In genomic region chr13:90412980-90413379, GRCh38 we compare ENCODE assay signal across 14 cellular contexts.
DNase-seq lines count a peak whose midpoint lies in the region; ATAC-seq, FAIRE-seq and TF ChIP-seq lines count a peak whose summit lies in the region.
"Had no signal": no experiment of that assay in that cellular context is flagged by ENCODE, and none has a peak within 500 bp of the region (broad histone marks: within the 10 kb centered on the region; RNA-seq: fewer than 3 reads in every experiment).

No MANE protein-coding gene starts in this region.

- no peak overlapping the region for H3K9ac ChIP-seq in SK-N-SH
- no peak overlapping the region for H3K9ac ChIP-seq in IMR-90 (ENCODE audit: low read depth, low read length)
- no peak overlapping the region for H3K9ac ChIP-seq in K562 (ENCODE audit: insufficient read depth in 1 of 2, low read depth in 2 of 2, low read length in 2 of 2)
- H3K9ac ChIP-seq: BLaER1 had no signal

- CTCF ChIA-PET in SK-N-SH (lab: Yijun Ruan, JAX) (no interaction called here), IMR-90 (lab: Yijun Ruan, JAX) (no interaction called here), K562 (lab: Yijun Ruan, JAX; ENCODE audit: low intra/inter-chr PET ratio) (no interaction called here)

- no peak overlapping the region for H3K14ac ChIP-seq in IMR-90 (replicated peaks; ENCODE audit: low read depth, low read length)

- H3K36me3 ChIP-seq in SK-N-SH (replicated peaks in 1 of 2; ENCODE audit: control insufficient read depth in 1 of 2, insufficient read depth in 2 of 2, low read length in 1 of 2) (no peaks in the 10 kb centered on the region), IMR-90 (ENCODE audit: control insufficient read depth, insufficient read depth, low read length) (no peaks in the 10 kb centered on the region), K562 (ENCODE audit: control insufficient read depth, insufficient read depth, low read length) (no peaks in the 10 kb centered on the region), osteoblast (ENCODE audit: insufficient read depth, low read length) (no peaks in the 10 kb centered on the region)
- H3K36me3 ChIP-seq: BLaER1 had no signal

- DNase-seq in SK-N-SH (no peak), IMR-90 (no peak), K562 (ENCODE audit: extremely low read depth in 1 of 4, low spot score in 3 of 4) (no peak), osteoblast (ENCODE audit: insufficient read length, low spot score, missing footprints) (no peak), GM03348 (ENCODE audit: low spot score) (no peak), GM19240 (ENCODE audit: insufficient read length, low spot score) (no peak)
- DNase-seq: AML-193, H7 had no signal

- in situ Hi-C loops in IMR-90 (cut with MboI; ENCODE audit: low sequenced_read_pairs), result no loop called here
- in situ Hi-C loops in K562 (cut with MboI), result no loop called here

- FAIRE-seq in K562 (lab: Jason Lieb, UNC), result no peak
- FAIRE-seq: GM12878, HepG2 had no signal

- dilution Hi-C loops in IMR-90 (cut with HindIII; ENCODE audit: low sequenced_read_pairs, unreplicated experiment), result no loop called here

- no peaks in the 10 kb centered on the region for H3K79me1 ChIP-seq in IMR-90 (ENCODE audit: low read depth in 1 of 2, low read length in 2 of 2)

- no peak overlapping the region for H4K8ac ChIP-seq in IMR-90 (ENCODE audit: low read depth in 2 of 2, low read length in 2 of 2)

- H2AFZ ChIP-seq in SK-N-SH (ENCODE audit: low read depth) (0 out of 2 replicates have a peak overlapping the region, but pooled peaks have one; percentile 13), IMR-90 (replicated peaks; ENCODE audit: low read length, poor library complexity) (peak overlapping the region; percentile 65), K562 (ENCODE audit: low read depth, low read length) (no peak overlapping the region), osteoblast (ENCODE audit: low read length) (peak overlapping the region; percentile 76)

- H3K4ac ChIP-seq in IMR-90 (ENCODE audit: low read depth, low read length), result no peak overlapping the region

- no peaks in the 10 kb centered on the region for H3K9me1 ChIP-seq in IMR-90 (ENCODE audit: insufficient read depth, low read length)
- no peaks in the 10 kb centered on the region for H3K9me1 ChIP-seq in K562 (ENCODE audit: control insufficient read depth, insufficient read depth, low read length)

- H2BK15ac ChIP-seq in IMR-90 (ENCODE audit: low read depth, low read length), result 0 out of 3 replicates have a peak overlapping the region, but pooled peaks have one; percentile 4

- no peak overlapping the region for H3K4me2 ChIP-seq in SK-N-SH
- no peak overlapping the region for H3K4me2 ChIP-seq in IMR-90 (ENCODE audit: low read depth, low read length)
- no peak overlapping the region for H3K4me2 ChIP-seq in K562 (ENCODE audit: insufficient read depth, low read length)
- no peak overlapping the region for H3K4me2 ChIP-seq in osteoblast (ENCODE audit: insufficient read depth, low read length)
- H3K4me2 ChIP-seq: BLaER1 had no signal

- peak overlapping the region; percentile 52; the same call in 1 of the 2 replicates for H2BK20ac ChIP-seq in IMR-90 (ENCODE audit: low read depth, low read length)

- H4K20me1 ChIP-seq in SK-N-SH (ENCODE audit: insufficient read depth) (no peaks in the 10 kb centered on the region), IMR-90 (ENCODE audit: insufficient read depth, low read length) (no peaks in the 10 kb centered on the region), K562 (replicated peaks; ENCODE audit: control insufficient read depth, insufficient read depth, low read length) (no peaks in the 10 kb centered on the region), osteoblast (ENCODE audit: insufficient read depth, low read length) (no peaks in the 10 kb centered on the region)
- H4K20me1 ChIP-seq: BLaER1 had no signal

- H3K4me1 ChIP-seq in SK-N-SH (ENCODE audit: control insufficient read depth in 1 of 2, insufficient read depth in 2 of 2, low read depth in 1 of 2, low read length in 1 of 2) (peaks cover 0 to 28% of the 10 kb centered on the region in 2 experiments; a peak in 3 of 4 replicates), IMR-90 (ENCODE audit: control insufficient read depth, insufficient read depth, low read length) (peaks cover 5% of the 10 kb centered on the region; the same call in 1 of the 2 replicates), K562 (replicated peaks in 1 of 2; ENCODE audit: control insufficient read depth in 2 of 2, insufficient read depth in 2 of 2, low read length in 2 of 2) (no peaks in the 10 kb centered on the region), osteoblast (ENCODE audit: insufficient read depth, low read length) (peaks cover 23% of the 10 kb centered on the region)
- H3K4me1 ChIP-seq: BLaER1 had no signal

- WGBS in SK-N-SH (ENCODE audit: low lambda C conversion rate), result 82% methylated on average over 2 of the region's 2 CpGs
- WGBS in IMR-90 (ENCODE audit: extremely low coverage in 2 of 2, insufficient read length in 1 of 2), 2 experiments, result 100% methylated on average over 1 of the region's 2 CpGs; no CpG with 5 or more reads in 1 of the 2 experiments
- 2% methylated on average over 2 of the region's 2 CpGs for WGBS in K562 (ENCODE audit: insufficient coverage, low coverage, missing lambda C conversion rate)

- H4K91ac ChIP-seq in IMR-90 (ENCODE audit: insufficient read depth, low read depth, low read length), result no peak overlapping the region

- H4K5ac ChIP-seq in IMR-90 (ENCODE audit: low read depth, low read length), result no peak overlapping the region

- no peaks in the 10 kb centered on the region for H3K27me3 ChIP-seq in SK-N-SH (ENCODE audit: insufficient read depth)
- no peaks in the 10 kb centered on the region for H3K27me3 ChIP-seq in IMR-90 (ENCODE audit: control insufficient read depth, insufficient read depth, low read length)
- no peaks in the 10 kb centered on the region for H3K27me3 ChIP-seq in K562 (ENCODE audit: control insufficient read depth in 2 of 2, insufficient read depth in 2 of 2, low read length in 2 of 2)
- no peaks in the 10 kb centered on the region for H3K27me3 ChIP-seq in osteoblast (ENCODE audit: insufficient read depth, low read length)
- H3K27me3 ChIP-seq: BLaER1 had no signal

- no peak overlapping the region for H2BK5ac ChIP-seq in IMR-90 (ENCODE audit: low read depth, low read length, poor library complexity, severe bottlenecking)

- H3K9me3 ChIP-seq in SK-N-SH (no peaks in the 10 kb centered on the region), IMR-90 (ENCODE audit: control insufficient read depth, insufficient read depth, low read length) (no peaks in the 10 kb centered on the region), K562 (replicated peaks; ENCODE audit: control insufficient read depth, insufficient read depth, low read depth, low read length) (no peaks in the 10 kb centered on the region; the same call in 1 of the 2 replicates), osteoblast (ENCODE audit: low read depth, low read length) (peaks cover 2% of the 10 kb centered on the region)
- H3K9me3 ChIP-seq: BLaER1 had no signal

- TF ChIP-seq POLR2A in IMR-90 (IDR thresholded peaks at IDR 0.05; ENCODE audit: low read depth, low read length) (no peak), K562 (conservative IDR thresholded peaks at IDR 0.05) (no peak)

- no peak overlapping the region for H3K23ac ChIP-seq in IMR-90 (ENCODE audit: low read depth, low read length)

- H3K56ac ChIP-seq in IMR-90 (ENCODE audit: extremely low read depth, insufficient read depth, low read length), result no peak overlapping the region

- TF ChIP-seq RAD21 in SK-N-SH (IDR thresholded peaks at IDR 0.05; ENCODE audit: low read length), result no peak
- TF ChIP-seq RAD21 in IMR-90 (IDR thresholded peaks at IDR 0.05; ENCODE audit: low read length), result no peak
- no peak for TF ChIP-seq RAD21 in K562 (CRISPR knock-in tag; conservative IDR thresholded peaks at IDR 0.05 in 1 of 2, IDR thresholded peaks at IDR 0.05 in 1 of 2)

- POLR2A ChIA-PET in SK-N-SH (lab: Yijun Ruan, JAX) (no interaction called here), IMR-90 (lab: Charles Lee; ENCODE audit: unreplicated experiment) (no interaction called here), K562 (lab: Yijun Ruan, JAX) (interaction anchor here (0.7 to 0.9 kb wide), 2 partner anchors 10 to 266 kb away, joined by 3 read pairs; no protein-coding TSS in a partner anchor)

- H2AK9ac ChIP-seq in IMR-90 (replicated peaks; ENCODE audit: low read depth, low read length, poor library complexity), result no peak overlapping the region

- H3K18ac ChIP-seq in IMR-90 (ENCODE audit: low read depth, low read length), result no peak overlapping the region

- no TSS peak for BruUV-seq in IMR-90 (replicated peaks; lab: Mats Ljungman, UMichigan)
- BruUV-seq in K562 (replicated peaks; lab: Mats Ljungman, UMichigan), result no TSS peak

- peaks cover 22% of the 10 kb centered on the region for H3F3A ChIP-seq in SK-N-SH (replicated peaks; ENCODE audit: insufficient read depth)

- intact Hi-C loops in IMR-90 (cut with micrococcal nuclease), result no loop called here
- intact Hi-C loops in K562 (cut with micrococcal nuclease), result no loop called here

- no peak overlapping the region for H2BK120ac ChIP-seq in IMR-90 (ENCODE audit: low read depth, low read length)

- H3K4me3 ChIP-seq in SK-N-SH (ENCODE audit: low read depth in 2 of 2, low read length in 1 of 2) (no peak overlapping the region), IMR-90 (ENCODE audit: insufficient read depth, low read depth, low read length) (no peak overlapping the region), K562 (no peak overlapping the region), osteoblast (ENCODE audit: insufficient read depth, low read length) (no peak overlapping the region)
- H3K4me3 ChIP-seq: BLaER1, GM12878 had no signal

- TF ChIP-seq CTCF in SK-N-SH (IDR thresholded peaks at IDR 0.05) (no peak), IMR-90 (conservative IDR thresholded peaks at IDR 0.05; ENCODE audit: low read depth, low read length) (no peak), K562 (IDR thresholded peaks at IDR 0.05 in 2 of 3, conservative IDR thresholded peaks at IDR 0.05 in 1 of 3; ENCODE audit: insufficient read depth in 2 of 3, low read depth in 1 of 3, low read length in 3 of 3) (no peak), osteoblast (IDR thresholded peaks at IDR 0.05; ENCODE audit: extremely low read depth, low read depth, low read length) (no peak)

- H3K9me2 ChIP-seq in SK-N-SH, result no peaks in the 10 kb centered on the region

- TF ChIP-seq EP300 in SK-N-SH (IDR thresholded peaks at IDR 0.05; ENCODE audit: borderline replicate concordance in 1 of 2, low read depth in 1 of 2, low read length in 1 of 2), result no peak
- TF ChIP-seq EP300 in K562 (IDR thresholded peaks at IDR 0.05; ENCODE audit: low read length), result no peak

- H3K79me2 ChIP-seq in SK-N-SH (ENCODE audit: insufficient read depth) (no peaks in the 10 kb centered on the region), K562 (ENCODE audit: control insufficient read depth, insufficient read depth, low read length) (no peaks in the 10 kb centered on the region), osteoblast (ENCODE audit: insufficient read depth, low read length) (no peaks in the 10 kb centered on the region)

- ATAC-seq in SK-N-SH treated with all-trans-retinoic acid at 6 μM for 48 hours, result no peak
- no peak for ATAC-seq in IMR-90 (ENCODE audit: low read depth)
- ATAC-seq in K562, result no peak
- no peak for ATAC-seq in HG02981 (IDR thresholded peaks at IDR 0.05; ENCODE audit: unreplicated experiment)
- ATAC-seq: GM12878, HepG2 had no signal

- no peak overlapping the region for H3K27ac ChIP-seq in SK-N-SH (ENCODE audit: low read depth in 2 of 2, low read length in 1 of 2)
- no peak overlapping the region for H3K27ac ChIP-seq in IMR-90 (ENCODE audit: insufficient read depth, low read length)
- H3K27ac ChIP-seq in K562 (ENCODE audit: extremely low read depth, low read depth, low read length), result no peak overlapping the region
- H3K27ac ChIP-seq in osteoblast (ENCODE audit: low read depth, low read length), result no peak overlapping the region
- H3K27ac ChIP-seq: 22Rv1, BLaER1 had no signal

- no peak overlapping the region for H2AK5ac ChIP-seq in IMR-90 (ENCODE audit: low read depth, low read length)

Comparison
In these comparisons a context has a peak if more than half of its experiments do, and no peak if none do; other contexts are left out.
1. Of the 27 proteins assayed by ChIP-seq in both K562 and SK-N-SH: peak only in K562: USF2; only in SK-N-SH: none; in both: none; in neither: 26.